ENCODE assay signal across 7 cellular contexts in the genomic region with DNA sequence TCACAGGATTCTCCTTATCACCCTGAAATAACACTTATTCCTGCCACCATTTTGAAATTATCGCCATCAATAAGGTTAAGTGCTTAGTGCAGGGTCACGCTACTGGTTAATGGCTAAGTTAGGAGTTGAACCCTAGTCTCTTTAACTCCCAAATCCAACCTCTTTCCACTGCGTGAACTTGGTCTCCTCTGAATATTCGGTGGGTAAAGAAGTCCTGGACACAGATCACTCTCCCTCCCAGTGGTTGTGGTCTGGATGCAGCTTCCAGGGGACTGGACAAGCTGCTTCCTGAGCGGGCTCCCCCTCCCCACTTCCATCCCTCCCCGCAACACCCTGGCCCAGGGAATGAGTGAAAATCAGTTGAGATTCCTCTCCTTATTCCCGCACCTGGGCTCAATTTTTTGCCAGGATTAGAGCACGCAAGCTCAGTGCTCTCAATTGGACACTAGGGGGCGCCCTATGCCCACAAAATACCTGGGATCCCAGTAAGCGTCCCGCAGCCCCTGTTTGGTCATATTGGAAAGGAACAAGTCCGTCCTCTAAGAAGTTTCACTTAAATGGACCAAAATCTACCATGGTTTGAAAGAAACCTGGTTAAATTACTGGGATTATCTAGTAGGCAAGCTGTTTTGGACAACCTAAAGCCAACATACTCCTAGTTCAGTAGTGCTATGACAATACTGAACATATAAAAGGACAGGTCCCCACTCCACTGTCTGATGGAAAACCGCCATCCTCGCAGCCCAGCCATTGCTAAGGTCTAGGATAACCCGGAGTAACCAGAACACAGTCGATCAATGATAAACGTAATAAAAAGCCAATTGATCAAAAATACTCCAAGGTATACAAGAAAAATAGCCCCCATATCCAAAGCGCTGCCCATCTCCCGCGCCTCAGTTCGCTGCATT. TPM values are rescaled to one million over a fixed set of nuclear protein-coding genes. Genes with fewer than 3 reads are reported as not detected.
DNase-seq lines count a peak whose midpoint lies in the region; ATAC-seq and TF ChIP-seq lines count a peak whose summit lies in the region.

No MANE protein-coding gene starts in this region.

- no peaks in the 10 kb centered on the region for H3K9me3 ChIP-seq in lower lobe of right lung

- H3K27me3 ChIP-seq in lower lobe of right lung (ENCODE audit: low read depth): no peaks in the 10 kb centered on the region

- peak; percentile 55 for ATAC-seq in HG03045 (IDR thresholded peaks at IDR 0.05; ENCODE audit: unreplicated experiment)
- ATAC-seq in lower lobe of right lung: peak; percentile 86 to 87

- H3K4me3 ChIP-seq in lower lobe of right lung: no peak overlapping the region

- no peak overlapping the region for H3K27ac ChIP-seq in lower lobe of right lung

- H3K36me3 ChIP-seq in lower lobe of right lung: no peaks in the 10 kb centered on the region

- DNase-seq in NCI-H460 (ENCODE audit: extremely low read depth, low read depth) (peak; percentile 70), lower lobe of right lung (peak; percentile 83)
- peak; percentile 75 to 78 for DNase-seq in activated CD4-positive, alpha-beta T cell treated with anti-CD3 and anti-CD28 coated beads, Interleukin-2, amount 50 U/mL, for 48 hours
- DNase-seq in effector CD4-positive, alpha-beta T cell: peak; percentile 66
- peak; percentile 56 for DNase-seq in stimulated activated CD8-positive, alpha-beta memory T cell treated with anti-CD3 and anti-CD28 coated beads, Interleukin-12 subunit alpha, Interleukin-12 subunit beta, amount 100 ng/mL, for 1 hour (ENCODE audit: low read depth)

- H3K4me1 ChIP-seq in lower lobe of right lung: peaks cover 25% of the 10 kb centered on the region

- intact Hi-C loops in lower lobe of right lung (cut with DNase I): no loop called here

- TF ChIP-seq CTCF in GM12874 (IDR thresholded peaks at IDR 0.05; ENCODE audit: insufficient read depth, low read depth, low read length) (peak; percentile 78), lower lobe of right lung (IDR thresholded peaks at IDR 0.05) (peak; percentile 90)

RNA-seq across cellular contexts. Expression of gene DHRS9, which starts 40.4 kb away (rescaled TPM):
- not detected in 2 replicates for total RNA-seq in NCI-H460 (2014; rRNA removed; shearing (Covaris generic))
- not detected in 2 replicates for polyA plus RNA-seq in NCI-H460 (2014; cell fraction: nucleus; rRNA removed)
- 6.1 TPM for total RNA-seq in lower lobe of right lung
